In genomic region chr5:65061974-65062353, GRCh38 we compare ENCODE assay signal across 15 cellular contexts.
DNase-seq lines count a peak whose midpoint lies in the region; ATAC-seq, FAIRE-seq and TF ChIP-seq lines count a peak whose summit lies in the region.
"Had no signal": no experiment of that assay in that cellular context is flagged by ENCODE, and none has a peak within 500 bp of the region (broad histone marks: within the 10 kb centered on the region; RNA-seq: fewer than 3 reads in every experiment).

No MANE protein-coding gene starts in this region.

- H3K9me3 ChIP-seq in DOHH2 (ENCODE audit: control insufficient read depth, insufficient read depth, low read length) (no peaks in the 10 kb centered on the region), HepG2 (ENCODE audit: low read length) (no peaks in the 10 kb centered on the region)

- H3K36me3 Mint-ChIP-seq in T-cell = no peaks in the 10 kb centered on the region
- H3K36me3 Mint-ChIP-seq: brain; naive thymus-derived CD8-positive, alpha-beta T cell had no signal

- intact Hi-C loops in HepG2 (cut with micrococcal nuclease; ENCODE audit: unreplicated experiment) = no loop called here

- no TSS peak for BruUV-seq in HepG2 (replicated peaks; lab: Mats Ljungman, UMichigan)

- POLR2A ChIA-PET in HepG2 (lab: Yijun Ruan, JAX) (no interaction called here), T-cell (lab: Charles Lee) (no interaction called here)

- H3K27ac Mint-ChIP-seq in T-cell = no peak overlapping the region
- H3K27ac Mint-ChIP-seq: brain; H9; naive thymus-derived CD8-positive, alpha-beta T cell had no signal

- no peaks in the 10 kb centered on the region for H3K9me2 ChIP-seq in DOHH2 (replicated peaks; ENCODE audit: control insufficient read depth, low read length)

- 0% methylated on average over 1 of the region's 1 CpG for WGBS in HepG2 (ENCODE audit: low lambda C conversion rate)

- no peaks in the 10 kb centered on the region for H3F3A ChIP-seq in DOHH2 (ENCODE audit: control insufficient read depth, insufficient read depth)

- no peak overlapping the region for H3K9ac ChIP-seq in HepG2 (ENCODE audit: insufficient read depth, low read depth, low read length)

- no peaks in the 10 kb centered on the region for H4K20me1 ChIP-seq in DOHH2 (ENCODE audit: control insufficient read depth, insufficient read depth, low read depth, low read length)
- no peaks in the 10 kb centered on the region for H4K20me1 ChIP-seq in HepG2 (ENCODE audit: insufficient read depth, low read length)

- TF ChIP-seq EP300 in HepG2 (IDR thresholded peaks at IDR 0.05; ENCODE audit: low read depth in 2 of 2, low read length in 2 of 2) (no peak), HepG2 (CRISPR knock-in tag; IDR thresholded peaks at IDR 0.05; ENCODE audit: borderline replicate concordance) (no peak)

- H3K36me3 ChIP-seq in DOHH2 (ENCODE audit: control insufficient read depth, low read length) = 0 out of 2 replicates have a peak, but pooled peaks cover 3% of the 10 kb centered on the region
- no peaks in the 10 kb centered on the region for H3K36me3 ChIP-seq in HepG2 (replicated peaks in 1 of 2; ENCODE audit: control insufficient read depth in 1 of 2, insufficient read depth in 2 of 2, low read length in 2 of 2)
- H3K36me3 ChIP-seq: MG63 had no signal

- no peaks in the 10 kb centered on the region for H3K4me1 Mint-ChIP-seq in T-cell

- H3K4me3 ChIP-seq in DOHH2 (ENCODE audit: low read length) (peak overlapping the region; percentile 32), HepG2 (replicated peaks in 1 of 3; ENCODE audit: insufficient read depth in 1 of 3, low read depth in 2 of 3, low read length in 3 of 3) (no peak overlapping the region)
- H3K4me3 ChIP-seq: MG63 had no signal

- TF ChIP-seq CTCF in DOHH2 (IDR thresholded peaks at IDR 0.05; ENCODE audit: low read depth, low read length, poor library complexity, severe bottlenecking) (no peak), HepG2 (CRISPR knock-in tag; IDR thresholded peaks at IDR 0.05) (no peak)

- in situ Hi-C loops in HepG2 (cut with HindIII; ENCODE audit: extremely low pct_ligation_motif_present, low pct_unique_long_range_greater_than_20kb) = no loop called here

- CTCF ChIA-PET in HepG2 (lab: Yijun Ruan, JAX; ENCODE audit: low intra/inter-chr PET ratio, low total read pairs) = no interaction called here
- CTCF ChIA-PET in T-cell (lab: Charles Lee) = no interaction called here

- TF ChIP-seq RAD21 in HepG2 (CRISPR knock-in tag; IDR thresholded peaks at IDR 0.05) = no peak

- H3K27ac ChIP-seq in DOHH2 (ENCODE audit: low read depth, low read length) (peak overlapping the region; percentile 31; the same call in 1 of the 2 replicates), HepG2 (ENCODE audit: extremely low read length, insufficient read depth, low read length) (no peak overlapping the region)

- H3K79me2 ChIP-seq in DOHH2 (ENCODE audit: control insufficient read depth, low read length) (no peaks in the 10 kb centered on the region), HepG2 (ENCODE audit: insufficient read depth, low read length) (no peaks in the 10 kb centered on the region)

- peaks cover 9 to 11% of the 10 kb centered on the region in 2 donors for H3K27me3 Mint-ChIP-seq in T-cell

- no peak for TF ChIP-seq POLR2A in HepG2 (IDR thresholded peaks at IDR 0.05; ENCODE audit: insufficient read depth in 1 of 2, low read depth in 2 of 2, low read length in 2 of 2)

- H3K9me3 Mint-ChIP-seq in T-cell = no peaks in the 10 kb centered on the region
- H3K9me3 Mint-ChIP-seq: naive thymus-derived CD8-positive, alpha-beta T cell had no signal

- DNase-seq in NCI-H82 treated with DMSO at 0.1 percent for 48 hours (lab: John Stamatoyannopoulos, UW; ENCODE audit: unreplicated experiment) (no peak), ureter (ENCODE audit: low spot score) (no peak), HepG2 (ENCODE audit: low spot score) (no peak), T-cell (no peak)
- DNase-seq: activated T-cell treated with anti-CD3 and anti-CD28 coated beads, Interleukin-2, amount 50 U/mL, for 48 hours; H9; naive thymus-derived CD8-positive, alpha-beta T cell; NK-92 treated with Interleukin-12 subunit alpha and Interleukin-12 subunit beta, amount 100 ng/mL, for 24 hours; stimulated activated naive CD4-positive, alpha-beta T cell treated with Interleukin-2 at 50 U/mL for 16 hours had no signal

- no peak overlapping the region for H3K4me3 Mint-ChIP-seq in T-cell
- H3K4me3 Mint-ChIP-seq: brain; H9; naive thymus-derived CD8-positive, alpha-beta T cell had no signal

- H3K4me1 ChIP-seq in DOHH2 (ENCODE audit: control insufficient read depth, low read length) (peaks cover 51% of the 10 kb centered on the region), HepG2 (ENCODE audit: insufficient read depth, low read length) (no peaks in the 10 kb centered on the region)

- FAIRE-seq in HepG2 (lab: Jason Lieb, UNC) = no peak

- H3K27me3 ChIP-seq in DOHH2 (ENCODE audit: control insufficient read depth, low read length) = no peaks in the 10 kb centered on the region
- peaks cover 2 to 14% of the 10 kb centered on the region in 2 experiments; a peak in 1 of 5 replicates for H3K27me3 ChIP-seq in HepG2 (ENCODE audit: control insufficient read depth in 1 of 2, insufficient read depth in 2 of 2, low read length in 2 of 2)
- H3K27me3 ChIP-seq: MG63 had no signal

- H3K4me2 ChIP-seq in DOHH2 (ENCODE audit: low read length) = peak overlapping the region; percentile 61
- H3K4me2 ChIP-seq in HepG2 (ENCODE audit: low read depth, low read length) = no peak overlapping the region

- peak; percentile 24 for ATAC-seq in GM19438 (IDR thresholded peaks at IDR 0.05; ENCODE audit: low read depth, unreplicated experiment)
- peak; percentile 42 for ATAC-seq in HG02798 (IDR thresholded peaks at IDR 0.05; ENCODE audit: poor library complexity, unreplicated experiment)
- ATAC-seq in HG03558 (IDR thresholded peaks at IDR 0.05; ENCODE audit: extremely low read depth, unreplicated experiment) = peak; percentile 6
- no peak for ATAC-seq in HepG2
- ATAC-seq in T-cell (replicated peaks in 1 of 4) = no peak
- ATAC-seq: naive thymus-derived CD8-positive, alpha-beta T cell had no signal

- no peak overlapping the region for H2AFZ ChIP-seq in HepG2 (ENCODE audit: low read length)

TF ChIP-seq in HepG2, 621 proteins besides CTCF, POLR2A, EP300 and RAD21:
- no peak for TF ChIP-seq YEATS4 (CRISPR knock-in tag; IDR thresholded peaks at IDR 0.05; ENCODE audit: borderline replicate concordance)
- no peak for TF ChIP-seq EZH2 (conservative IDR thresholded peaks at IDR 0.05; ENCODE audit: low read depth, low read length)
- TF ChIP-seq BRCA1 (CRISPR knock-in tag; IDR thresholded peaks at IDR 0.05) = no peak
- no peak for TF ChIP-seq ZNF138 (CRISPR knock-in tag; IDR thresholded peaks at IDR 0.05; ENCODE audit: low read depth)
- no peak for TF ChIP-seq ZNF503 (CRISPR knock-in tag; IDR thresholded peaks at IDR 0.05)
- TF ChIP-seq ZBTB34 (CRISPR knock-in tag; IDR thresholded peaks at IDR 0.05) = no peak
- no peak for TF ChIP-seq U2AF2 (IDR thresholded peaks at IDR 0.05; ENCODE audit: low read depth, low read length)
- no peak for TF ChIP-seq ZNF282 (IDR thresholded peaks at IDR 0.05; ENCODE audit: partially characterized antibody)
- TF ChIP-seq JUN (CRISPR knock-in tag; IDR thresholded peaks at IDR 0.05) = no peak
- TF ChIP-seq TEAD2 (CRISPR knock-in tag; IDR thresholded peaks at IDR 0.05) = no peak
- TF ChIP-seq MIER2 (CRISPR knock-in tag; IDR thresholded peaks at IDR 0.05) = no peak
- no peak for TF ChIP-seq RBM22 (optimal IDR thresholded peaks at IDR 0.05; ENCODE audit: low read length)
- no peak for TF ChIP-seq ZNF773 (CRISPR knock-in tag; IDR thresholded peaks at IDR 0.05; ENCODE audit: borderline replicate concordance)
- TF ChIP-seq ZNF616 (CRISPR knock-in tag; IDR thresholded peaks at IDR 0.05; ENCODE audit: low read depth) = no peak

Comparison
In these comparisons a context has a peak if more than half of its experiments do, and no peak if none do; other contexts are left out.
1. ATAC-seq: peak in GM19438 (single experiment), HG02798 (single experiment) and HG03558 (single experiment); none in HepG2 (single experiment) and T-cell (0 of 4).